Comparison of ENCODE assay signal across 13 cellular contexts in genomic region chr3:62667714-62668113, GRCh38.
A peak's percentile ranks its signal among the peaks of the same experiment; 100 is the strongest.
DNase-seq lines count a peak whose midpoint lies in the region; ATAC-seq, FAIRE-seq and TF ChIP-seq lines count a peak whose summit lies in the region.
"Had no signal": no experiment of that assay in that cellular context is flagged by ENCODE, and none has a peak within 500 bp of the region (broad histone marks: within the 10 kb centered on the region; RNA-seq: fewer than 3 reads in every experiment).

No MANE protein-coding gene starts in this region.

- H3K9me3 ChIP-seq in OCI-LY1 (ENCODE audit: low read length) = no peaks in the 10 kb centered on the region
- H3K9me3 ChIP-seq in keratinocyte (ENCODE audit: control insufficient read depth, low read depth, low read length) = no peaks in the 10 kb centered on the region
- no peaks in the 10 kb centered on the region for H3K9me3 ChIP-seq in testis
- H3K9me3 ChIP-seq: prostate gland had no signal

- H3K4me1 ChIP-seq in OCI-LY1 (ENCODE audit: insufficient read depth, low read length, severe bottlenecking) (peaks cover 67% of the 10 kb centered on the region), keratinocyte (ENCODE audit: control insufficient read depth, extremely low read depth, insufficient read depth, low read length) (no peaks in the 10 kb centered on the region), testis (no peaks in the 10 kb centered on the region)
- H3K4me1 ChIP-seq: prostate gland had no signal

- ATAC-seq in GM21825 (IDR thresholded peaks at IDR 0.05; ENCODE audit: unreplicated experiment) = no peak

- H3K9ac ChIP-seq in OCI-LY1 (ENCODE audit: low read length) (no peak overlapping the region), keratinocyte (ENCODE audit: control insufficient read depth, extremely low read depth, insufficient read depth, low read length) (no peak overlapping the region)

- no peaks in the 10 kb centered on the region for H3K27me3 ChIP-seq in H7 (ENCODE audit: control insufficient read depth, insufficient read depth, low read length)
- H3K27me3 ChIP-seq in OCI-LY1 (ENCODE audit: insufficient read depth, low read length) = no peaks in the 10 kb centered on the region
- no peaks in the 10 kb centered on the region for H3K27me3 ChIP-seq in keratinocyte (ENCODE audit: control insufficient read depth, extremely low read depth, insufficient read depth, low read length)
- no peaks in the 10 kb centered on the region for H3K27me3 ChIP-seq in testis

- H3K9me2 ChIP-seq in OCI-LY1 (ENCODE audit: low read depth, low read length) = no peaks in the 10 kb centered on the region

- H2AFZ ChIP-seq in OCI-LY1 (ENCODE audit: low read length) = no peak overlapping the region
- H2AFZ ChIP-seq in keratinocyte (ENCODE audit: control insufficient read depth, low read length) = no peak overlapping the region

- no peaks in the 10 kb centered on the region for H3K9me1 ChIP-seq in keratinocyte (ENCODE audit: control insufficient read depth, extremely low read depth, insufficient read depth, low read length)

- H4K20me1 ChIP-seq in OCI-LY1 (ENCODE audit: insufficient read depth, low read length) (no peaks in the 10 kb centered on the region), keratinocyte (ENCODE audit: control insufficient read depth, extremely low read depth, insufficient read depth, low read length) (no peaks in the 10 kb centered on the region)

- no peak for TF ChIP-seq POLR2A in testis (IDR thresholded peaks at IDR 0.05)

- dilution Hi-C loops in keratinocyte (cut with MboI; ENCODE audit: extremely low pct_ligation_motif_present, low sequenced_read_pairs) = no loop called here

- intact Hi-C loops in testis (cut with DNase I; ENCODE audit: low total_unique reads) = no loop called here

- H3K27ac ChIP-seq in OCI-LY1 (ENCODE audit: low read depth, low read length, poor library complexity, severe bottlenecking) (peak overlapping the region; percentile 52), keratinocyte (ENCODE audit: control insufficient read depth, insufficient read depth, low read length) (no peak overlapping the region), testis (no peak overlapping the region)
- H3K27ac ChIP-seq: prostate gland had no signal

- H3K4me3 ChIP-seq in H7 (ENCODE audit: insufficient read depth, low read depth, low read length) = no peak overlapping the region
- H3K4me3 ChIP-seq in OCI-LY1 (ENCODE audit: low read depth, low read length, poor library complexity, severe bottlenecking) = no peak overlapping the region
- H3K4me3 ChIP-seq in keratinocyte (ENCODE audit: control insufficient read depth in 2 of 3, extremely low read depth in 1 of 3, insufficient read depth in 2 of 3, low read depth in 1 of 3, low read length in 3 of 3) = no peak overlapping the region
- no peak overlapping the region for H3K4me3 ChIP-seq in testis
- H3K4me3 ChIP-seq: prostate gland had no signal

- no peaks in the 10 kb centered on the region for H3F3A ChIP-seq in OCI-LY1 (ENCODE audit: insufficient read depth, low read length)

- peak; percentile 7 for DNase-seq in H7
- DNase-seq in keratinocyte (ENCODE audit: low read depth, low spot score) = no peak
- no peak for DNase-seq in pons (ENCODE audit: low spot score)
- no peak for DNase-seq in stimulated activated CD4-positive, alpha-beta T cell treated with anti-CD3 and anti-CD28 coated beads, Interleukin-15, amount 100 ng/mL, for 24 hours
- no peak for DNase-seq in testis
- DNase-seq: activated T-cell treated with anti-CD3 and anti-CD28 coated beads, Interleukin-2, amount 50 U/mL, for 1 hour; aorta; NCI-H2171 treated with DMSO at 0.1 percent for 48 hours; SHP77 had no signal

- H3K79me2 ChIP-seq in OCI-LY1 (ENCODE audit: insufficient read depth, low read length) = no peaks in the 10 kb centered on the region
- no peaks in the 10 kb centered on the region for H3K79me2 ChIP-seq in keratinocyte (ENCODE audit: control insufficient read depth, insufficient read depth, low read length)

- no peak for FAIRE-seq in keratinocyte (lab: Jason Lieb, UNC)

- H3K36me3 ChIP-seq in H7 (replicated peaks; ENCODE audit: control insufficient read depth, insufficient read depth, low read length) (no peaks in the 10 kb centered on the region), OCI-LY1 (ENCODE audit: insufficient read depth, low read length) (no peaks in the 10 kb centered on the region), keratinocyte (ENCODE audit: control insufficient read depth in 2 of 2, extremely low read depth in 1 of 2, insufficient read depth in 2 of 2, low read length in 2 of 2) (no peaks in the 10 kb centered on the region), testis (ENCODE audit: low read depth, missing control alignments) (no peaks in the 10 kb centered on the region)
- H3K36me3 ChIP-seq: prostate gland had no signal

- H3K4me2 ChIP-seq in OCI-LY1 (ENCODE audit: low read length) (peak overlapping the region; percentile 7; the same call in 1 of the 2 replicates), keratinocyte (ENCODE audit: control insufficient read depth, extremely low read depth, insufficient read depth, low read depth, low read length) (no peak overlapping the region)

- WGBS in testis, 2 donors = 77 to 79% methylated on average over 5 of the region's 5 CpGs

- TF ChIP-seq CTCF in GM12873 (IDR thresholded peaks at IDR 0.05; ENCODE audit: insufficient read depth, low read depth, low read length, missing control alignments) (peak; percentile 59), OCI-LY1 (IDR thresholded peaks at IDR 0.05; ENCODE audit: low read length) (peak; percentile 67), keratinocyte (optimal IDR thresholded peaks at IDR 0.05 in 1 of 3, IDR thresholded peaks at IDR 0.05 in 1 of 3, conservative IDR thresholded peaks at IDR 0.05 in 1 of 3; ENCODE audit: extremely low read depth in 1 of 3, insufficient read depth in 2 of 3, low read length in 3 of 3) (peak; percentile 23 to 41 (median 29)), testis (IDR thresholded peaks at IDR 0.05) (peak in 1 of 3 experiments; percentile 11)
